Comparison of ENCODE assay signal across 12 cellular contexts in the genomic region with DNA sequence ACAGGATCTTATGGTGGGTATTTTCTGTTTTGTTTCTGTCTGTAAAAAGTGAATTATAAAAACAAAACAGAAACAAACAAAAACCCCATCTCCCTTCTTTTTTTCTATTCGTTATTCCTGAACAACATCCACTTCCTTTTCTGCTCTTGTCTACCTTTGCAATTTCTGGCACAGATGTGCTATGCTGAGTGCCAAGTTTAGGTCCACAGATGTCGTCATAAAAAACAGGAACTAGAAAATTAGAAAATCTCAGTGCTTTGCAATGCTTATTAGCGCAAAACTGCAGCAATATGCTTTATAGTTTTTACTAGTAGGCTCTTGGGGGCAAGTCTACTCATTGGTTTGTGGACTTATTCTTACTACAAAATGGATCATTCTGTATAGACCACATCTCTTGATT.
"Had no signal": no experiment of that assay in that cellular context is flagged by ENCODE, and none has a peak within 500 bp of the region (broad histone marks: within the 10 kb centered on the region; RNA-seq: fewer than 3 reads in every experiment).

No MANE protein-coding gene starts in this region.

- H3K27me3 Mint-ChIP-seq: activated CD4-positive, alpha-beta T cell treated with anti-CD3 and anti-CD28 coated beads for 36 hours had no signal

- H3K4me3 Mint-ChIP-seq: activated CD4-positive, alpha-beta T cell treated with anti-CD3 and anti-CD28 coated beads for 36 hours; activated CD8-positive, alpha-beta T cell treated with anti-CD3 and anti-CD28 coated beads, Interleukin-2, amount 10 ng/mL, durations not matched to agents 7 days and 5 days; type B pancreatic cell had no signal

- ATAC-seq: activated CD4-positive, alpha-beta T cell treated with anti-CD3 and anti-CD28 coated beads for 36 hours; activated CD8-positive, alpha-beta T cell treated with anti-CD3 and anti-CD28 coated beads, Interleukin-2, amount 10 ng/mL, durations not matched to agents 7 days and 5 days; gastroesophageal sphincter had no signal

- H3K9me3 ChIP-seq: gastroesophageal sphincter, pancreas had no signal

- H3K27ac ChIP-seq: gastroesophageal sphincter, pancreas, WERI-Rb-1 had no signal

- H3K4me3 ChIP-seq: gastroesophageal sphincter, pancreas had no signal

- H3K36me3 Mint-ChIP-seq: type B pancreatic cell had no signal

- H3K4me1 ChIP-seq: gastroesophageal sphincter, pancreas had no signal

- DNase-seq: activated CD4-positive, alpha-beta T cell treated with anti-CD3 and anti-CD28 coated beads for 36 hours; activated CD8-positive, alpha-beta T cell treated with anti-CD3 and anti-CD28 coated beads, Interleukin-2, amount 10 ng/mL, durations not matched to agents 7 days and 5 days; activated naive CD4-positive, alpha-beta T cell treated with Interleukin-2 at 50 U/mL for 16 hours; effector CD4-positive, alpha-beta T cell; pancreas; stimulated activated CD4-positive, alpha-beta T cell treated with anti-CD3 and anti-CD28 coated beads, Interleukin-12 subunit alpha, Interleukin-12 subunit beta, amount 100 ng/mL, for 4 hours; stimulated activated naive CD4-positive, alpha-beta T cell treated with Interleukin-2 at 50 U/mL for 16 hours; T-helper 9 cell; WERI-Rb-1 had no signal

- FAIRE-seq: astrocyte, pancreas had no signal

- H3K27ac Mint-ChIP-seq: activated CD4-positive, alpha-beta T cell treated with anti-CD3 and anti-CD28 coated beads for 36 hours; activated CD8-positive, alpha-beta T cell treated with anti-CD3 and anti-CD28 coated beads, Interleukin-2, amount 10 ng/mL, durations not matched to agents 7 days and 5 days; type B pancreatic cell had no signal

- H3K36me3 ChIP-seq: gastroesophageal sphincter, pancreas, WERI-Rb-1 had no signal

- H3K9me3 Mint-ChIP-seq: type B pancreatic cell had no signal
